24 cellular contexts compared by ENCODE assay signal in genomic region chr13:86563308-86563707, GRCh38.
DNase-seq lines count a peak whose midpoint lies in the region; ATAC-seq and TF ChIP-seq lines count a peak whose summit lies in the region.
"Had no signal": no experiment of that assay in that cellular context is flagged by ENCODE, and none has a peak within 500 bp of the region (broad histone marks: within the 10 kb centered on the region; RNA-seq: fewer than 3 reads in every experiment).

No MANE protein-coding gene starts in this region.

- no peak overlapping the region for H3K4me3 Mint-ChIP-seq in effector memory CD8-positive, alpha-beta T cell
- H3K4me3 Mint-ChIP-seq: activated naive CD4-positive, alpha-beta T cell treated with anti-CD3 and anti-CD28 coated beads for 36 hours; brain; CD8-positive, alpha-beta memory T cell had no signal

- H3K4me1 ChIP-seq in Karpas-422 (ENCODE audit: low read length) (no peaks in the 10 kb centered on the region), upper lobe of left lung (no peaks in the 10 kb centered on the region)
- H3K4me1 ChIP-seq: esophagus muscularis mucosa had no signal

- no peaks in the 10 kb centered on the region for H3K36me3 Mint-ChIP-seq in effector memory CD8-positive, alpha-beta T cell (ENCODE audit: insufficient read depth)
- H3K36me3 Mint-ChIP-seq: brain; CD8-positive, alpha-beta memory T cell had no signal

- H2AFZ ChIP-seq in Karpas-422 (ENCODE audit: low read length) = peak overlapping the region; percentile 35; the same call in 1 of the 2 replicates
- H2AFZ ChIP-seq: PC-9 had no signal

- H3K27me3 ChIP-seq in Karpas-422 (ENCODE audit: low read length) (no peaks in the 10 kb centered on the region), upper lobe of left lung (no peaks in the 10 kb centered on the region)
- H3K27me3 ChIP-seq: esophagus muscularis mucosa, neutrophil had no signal

- H3K9me3 Mint-ChIP-seq in effector memory CD8-positive, alpha-beta T cell = peaks cover 0 to 4% of the 10 kb centered on the region in 2 donors
- H3K9me3 Mint-ChIP-seq: brain had no signal

- H3K27ac ChIP-seq in Karpas-422 (ENCODE audit: low read length) (no peak overlapping the region), upper lobe of left lung (no peak overlapping the region)
- H3K27ac ChIP-seq: esophagus muscularis mucosa, HL-60, neutrophil, PC-9 had no signal

- TF ChIP-seq CTCF in astrocyte of the cerebellum (IDR thresholded peaks at IDR 0.05; ENCODE audit: low read depth, low read length, missing control alignments) (no peak), upper lobe of left lung (IDR thresholded peaks at IDR 0.05) (no peak)

- 59 to 74% methylated on average over 2 of the region's 2 CpGs for WGBS in upper lobe of left lung, 2 donors

- H3K9me3 ChIP-seq in Karpas-422 (ENCODE audit: low read length) (no peaks in the 10 kb centered on the region; the same call in 1 of the 2 replicates), upper lobe of left lung (no peaks in the 10 kb centered on the region)
- H3K9me3 ChIP-seq: esophagus muscularis mucosa, neutrophil had no signal

- no peak for TF ChIP-seq EP300 in upper lobe of left lung (IDR thresholded peaks at IDR 0.05)

- H3K79me2 ChIP-seq in Karpas-422 (ENCODE audit: low read length) = no peaks in the 10 kb centered on the region

- no peaks in the 10 kb centered on the region for H3K4me1 Mint-ChIP-seq in effector memory CD8-positive, alpha-beta T cell (ENCODE audit: low read depth in 2 of 2)
- H3K4me1 Mint-ChIP-seq: CD8-positive, alpha-beta memory T cell had no signal

- peak; percentile 5 for DNase-seq in AG08395 (ENCODE audit: low spot score)
- DNase-seq in Karpas-422 = no peak
- peak; percentile 86 for DNase-seq in astrocyte of the cerebellum (ENCODE audit: low read depth)
- DNase-seq in glomerular endothelial cell (ENCODE audit: extremely low read depth, low read depth, low spot score) = peak; percentile 52
- DNase-seq in activated CD4-positive, CD25-positive, alpha-beta regulatory T cell treated with anti-CD3 and anti-CD28 coated beads, Interleukin-2, amount 50 U/mL, for 72 hours = no peak
- DNase-seq in upper lobe of left lung = no peak
- no peak for DNase-seq in effector memory CD8-positive, alpha-beta T cell
- DNase-seq: activated CD4-positive, alpha-beta T cell treated with anti-CD3 and anti-CD28 coated beads, Interleukin-2, amount 50 U/mL, for 4 hours; activated naive CD4-positive, alpha-beta T cell treated with anti-CD3 and anti-CD28 coated beads for 36 hours; activated T-cell treated with anti-CD3 and anti-CD28 coated beads, Interleukin-2, amount 50 U/mL, for 1 hour; CD8-positive, alpha-beta memory T cell; EL; KG1; left cardiac atrium; NCI-H1105 treated with DMSO at 0.1 percent for 48 hours; NCI-H774; PC-9; stimulated activated CD4-positive, alpha-beta T cell treated with anti-CD3 and anti-CD28 coated beads, Interleukin-2, amount 100 ng/mL, for 24 hours had no signal

- no peak overlapping the region for H3K4me3 ChIP-seq in Karpas-422 (ENCODE audit: low read length)
- H3K4me3 ChIP-seq in astrocyte of the cerebellum (ENCODE audit: low read depth, low read length) = no peak overlapping the region
- no peak overlapping the region for H3K4me3 ChIP-seq in upper lobe of left lung
- H3K4me3 ChIP-seq: esophagus muscularis mucosa, PC-9 had no signal

- H3K36me3 ChIP-seq in Karpas-422 (ENCODE audit: insufficient read depth, low read length) (no peaks in the 10 kb centered on the region), upper lobe of left lung (no peaks in the 10 kb centered on the region)
- H3K36me3 ChIP-seq: esophagus muscularis mucosa, neutrophil had no signal

- no peaks in the 10 kb centered on the region for H3K9me2 ChIP-seq in Karpas-422 (replicated peaks; ENCODE audit: insufficient read depth, low read length)

- H4K20me1 ChIP-seq in Karpas-422 (ENCODE audit: insufficient read depth, low read depth, low read length) = no peaks in the 10 kb centered on the region

- H3K9ac ChIP-seq in Karpas-422 (ENCODE audit: low read length) = no peak overlapping the region

- ATAC-seq in GM19455 (IDR thresholded peaks at IDR 0.05; ENCODE audit: unreplicated experiment) = no peak
- no peak for ATAC-seq in upper lobe of left lung (ENCODE audit: low FRiP score in 2 of 2)
- no peak for ATAC-seq in effector memory CD8-positive, alpha-beta T cell (replicated peaks)
- ATAC-seq: left cardiac atrium, sciatic nerve had no signal

- H3K27me3 Mint-ChIP-seq in effector memory CD8-positive, alpha-beta T cell = no peaks in the 10 kb centered on the region
- H3K27me3 Mint-ChIP-seq: brain; CD8-positive, alpha-beta memory T cell had no signal

- TF ChIP-seq POLR2A in upper lobe of left lung (IDR thresholded peaks at IDR 0.05) = no peak

- H3K4me2 ChIP-seq in Karpas-422 (ENCODE audit: low read depth, low read length, poor library complexity, severe bottlenecking) = no peak overlapping the region
- H3K4me2 ChIP-seq: PC-9 had no signal

- no peak overlapping the region for H3K27ac Mint-ChIP-seq in effector memory CD8-positive, alpha-beta T cell
- H3K27ac Mint-ChIP-seq: activated naive CD4-positive, alpha-beta T cell treated with anti-CD3 and anti-CD28 coated beads for 36 hours had no signal

- in situ Hi-C loops in astrocyte of the cerebellum (cut with HindIII; ENCODE audit: low sequenced_read_pairs) = no loop called here

Comparison
In these comparisons a context has a peak if more than half of its experiments do, and no peak if none do; other contexts are left out.
1. DNase-seq: peak in AG08395 (single experiment), astrocyte of the cerebellum (single experiment) and glomerular endothelial cell (single experiment); none in Karpas-422 (single experiment), activated CD4-positive, CD25-positive, alpha-beta regulatory T cell treated with anti-CD3 and anti-CD28 coated beads, Interleukin-2, amount 50 U/mL, for 72 hours (single experiment), upper lobe of left lung (0 of 2) and effector memory CD8-positive, alpha-beta T cell (0 of 3).